Comparison of ENCODE assay signal across 1 cellular context in genomic region chr14:77296155-77296554, GRCh38.
TF ChIP-seq lines count a peak whose summit lies in the region.

No MANE protein-coding gene starts in this region.

TF ChIP-seq in HepG2, 621 proteins besides CTCF, POLR2A, EP300 and RAD21:
- TF ChIP-seq JUND (CRISPR knock-in tag; IDR thresholded peaks at IDR 0.05) (no peak), PLRG1 (conservative IDR thresholded peaks at IDR 0.05) (no peak), POLR2G (IDR thresholded peaks at IDR 0.05; ENCODE audit: low read depth, low read length) (no peak), FOXO4 (CRISPR knock-in tag; conservative IDR thresholded peaks at IDR 0.05) (no peak), LCORL (IDR thresholded peaks at IDR 0.05) (peak; percentile 91), LCORL (CRISPR knock-in tag; IDR thresholded peaks at IDR 0.05) (no peak), SP4 (CRISPR knock-in tag; IDR thresholded peaks at IDR 0.05) (no peak), NFATC3 (CRISPR knock-in tag; IDR thresholded peaks at IDR 0.05) (no peak)
